In genomic region chr1:227793948-227794812, GRCh38 we compare ENCODE assay signal across 11 cellular contexts. TPM values are rescaled to one million over a fixed set of nuclear protein-coding genes. Genes with fewer than 3 reads are reported as not detected.
DNase-seq lines count a peak whose midpoint lies in the region; ATAC-seq and TF ChIP-seq lines count a peak whose summit lies in the region.
"Had no signal": no experiment of that assay in that cellular context is flagged by ENCODE, and none has a peak within 500 bp of the region (broad histone marks: within the 10 kb centered on the region; RNA-seq: fewer than 3 reads in every experiment).

No MANE protein-coding gene starts in this region.

- H3K9me3 ChIP-seq in HCT116 (ENCODE audit: control insufficient read depth in 1 of 2, insufficient read depth in 1 of 2, low read depth in 1 of 2, low read length in 2 of 2) (no peaks in the 10 kb centered on the region), testis (no peaks in the 10 kb centered on the region), Caco-2 (no peaks in the 10 kb centered on the region)

- H3K79me2 ChIP-seq in HCT116 (ENCODE audit: insufficient read depth, low read length): no peaks in the 10 kb centered on the region

- H3K4me3 ChIP-seq in HCT116 (replicated peaks in 1 of 2; ENCODE audit: low read depth in 1 of 2, low read length in 2 of 2) (no peak overlapping the region), testis (no peak overlapping the region), Caco-2 (ENCODE audit: low read depth, low read length) (no peak overlapping the region)

- intact Hi-C loops in HCT116 (cut with micrococcal nuclease) (no loop called here), testis (cut with DNase I; ENCODE audit: low total_unique reads) (no loop called here), Caco-2 (cut with micrococcal nuclease; ENCODE audit: unreplicated experiment) (no loop called here)

- H3K4me1 ChIP-seq in HCT116 (ENCODE audit: control insufficient read depth in 1 of 2, insufficient read depth in 2 of 2, low read length in 2 of 2): peaks cover 10 to 15% of the 10 kb centered on the region in 2 experiments
- peaks cover 15% of the 10 kb centered on the region for H3K4me1 ChIP-seq in testis
- 0 out of 2 replicates have a peak, but pooled peaks cover 3% of the 10 kb centered on the region for H3K4me1 ChIP-seq in Caco-2

- TF ChIP-seq POLR2A in HCT116 (IDR thresholded peaks at IDR 0.05; ENCODE audit: borderline replicate concordance, extremely low read depth, insufficient read depth, insufficient read length): no peak
- TF ChIP-seq POLR2A in testis (IDR thresholded peaks at IDR 0.05): no peak

- POLR2A ChIA-PET in HCT116 (lab: Charles Lee) (no interaction called here), Caco-2 (lab: Charles Lee) (no interaction called here)

- H3K9me3 Mint-ChIP-seq in activated T-helper 17 cell treated with anti-CD3 and anti-CD28 coated beads, Interleukin-2, amount 50 U/mL, for 72 hours: no peaks in the 10 kb centered on the region
- no peaks in the 10 kb centered on the region for H3K9me3 Mint-ChIP-seq in Caco-2 (ENCODE audit: unreplicated experiment)

- no peak overlapping the region for H2AFZ ChIP-seq in HCT116 (ENCODE audit: low read depth, low read length, poor library complexity, severe bottlenecking)

- CTCF ChIA-PET in HCT116 (lab: Charles Lee) (interaction anchor here (1.2 kb wide), 1 partner anchor 11 kb away, joined by 7 read pairs; no protein-coding TSS in a partner anchor), Caco-2 (lab: Charles Lee) (interaction anchor here (0.6 kb wide), 1 partner anchor 1801 kb away, joined by 3 read pairs; no protein-coding TSS in a partner anchor)

- H3K36me3 ChIP-seq in HCT116 (ENCODE audit: control insufficient read depth in 1 of 2, insufficient read depth in 2 of 2, low read length in 2 of 2) (no peaks in the 10 kb centered on the region), testis (ENCODE audit: low read depth, missing control alignments) (no peaks in the 10 kb centered on the region), Caco-2 (ENCODE audit: control insufficient read depth, insufficient read depth, low read length) (no peaks in the 10 kb centered on the region)

- H3K4me2 ChIP-seq in HCT116 (ENCODE audit: low read length): peak overlapping the region; percentile 61
- H3K4me2 ChIP-seq: KMS-11 had no signal

- H4K20me1 ChIP-seq in HCT116 (ENCODE audit: insufficient read depth): no peaks in the 10 kb centered on the region

- no peak overlapping the region for H3K9ac ChIP-seq in HCT116 (ENCODE audit: low read length)
- H3K9ac ChIP-seq: KMS-11 had no signal

- DNase-seq in HCT116 (ENCODE audit: low read depth, low spot score) (no peak), amniotic stem cell (lab: John Stamatoyannopoulos, UW) (peak; percentile 55), hepatic stellate cell (ENCODE audit: low spot score) (peak; percentile 80), testis (peak; percentile 72), Caco-2 (no peak), NCI-H1436 (lab: John Stamatoyannopoulos, UW) (no peak)

- no TSS peak for BruUV-seq in HCT116 (replicated peaks; lab: Mats Ljungman, UMichigan)
- BruUV-seq in Caco-2 (replicated peaks; lab: Mats Ljungman, UMichigan): no TSS peak

- 37 to 43% methylated on average over 6 to 11 of the region's 12 CpGs for WGBS in testis, 2 donors

- H3K27me3 ChIP-seq in HCT116 (ENCODE audit: insufficient read depth, low read length) (no peaks in the 10 kb centered on the region), testis (no peaks in the 10 kb centered on the region), Caco-2 (replicated peaks; ENCODE audit: control insufficient read depth, insufficient read depth, low read length) (no peaks in the 10 kb centered on the region)

- no peaks in the 10 kb centered on the region for H3K9me2 ChIP-seq in HCT116 (ENCODE audit: insufficient read depth)

- no peaks in the 10 kb centered on the region for H3K36me3 Mint-ChIP-seq in activated T-helper 17 cell treated with anti-CD3 and anti-CD28 coated beads, Interleukin-2, amount 50 U/mL, for 72 hours (ENCODE audit: low read depth)
- no peaks in the 10 kb centered on the region for H3K36me3 Mint-ChIP-seq in Caco-2 (ENCODE audit: insufficient read depth, unreplicated experiment)

- no peak overlapping the region for H3K4me3 Mint-ChIP-seq in activated T-helper 17 cell treated with anti-CD3 and anti-CD28 coated beads, Interleukin-2, amount 50 U/mL, for 72 hours
- H3K4me3 Mint-ChIP-seq in Caco-2 (ENCODE audit: unreplicated experiment): no peak overlapping the region

- H3K4me1 Mint-ChIP-seq in activated T-helper 17 cell treated with anti-CD3 and anti-CD28 coated beads, Interleukin-2, amount 50 U/mL, for 72 hours: no peaks in the 10 kb centered on the region
- H3K4me1 Mint-ChIP-seq in Caco-2 (ENCODE audit: low read depth, unreplicated experiment): no peaks in the 10 kb centered on the region

- ATAC-seq in HCT116 (peak; percentile 73), HG02763 (IDR thresholded peaks at IDR 0.05; ENCODE audit: unreplicated experiment) (no peak)
- ATAC-seq in activated T-helper 17 cell treated with anti-CD3 and anti-CD28 coated beads, Interleukin-2, amount 50 U/mL, for 72 hours (replicated peaks): no peak

- RAD21 ChIA-PET in HCT116 (lab: Charles Lee; ENCODE audit: low non-redundant PET in 1 of 2, low total read pairs in 2 of 2, uncharacterized antibody in 2 of 2, unreplicated experiment in 2 of 2): no interaction called here

- no peak for TF ChIP-seq RAD21 in HCT116 (IDR thresholded peaks at IDR 0.05; ENCODE audit: low read depth)

- no peak overlapping the region for H3K27ac Mint-ChIP-seq in activated T-helper 17 cell treated with anti-CD3 and anti-CD28 coated beads, Interleukin-2, amount 50 U/mL, for 72 hours
- H3K27ac Mint-ChIP-seq in Caco-2 (ENCODE audit: unreplicated experiment): no peak overlapping the region

- no peak for TF ChIP-seq CTCF in HCT116 (IDR thresholded peaks at IDR 0.05 in 2 of 3, conservative IDR thresholded peaks at IDR 0.05 in 1 of 3; ENCODE audit: borderline replicate concordance in 1 of 3, insufficient read depth in 1 of 3, low read depth in 2 of 3, low read length in 2 of 3)
- no peak for TF ChIP-seq CTCF in testis (IDR thresholded peaks at IDR 0.05)
- no peak for TF ChIP-seq CTCF in Caco-2 (IDR thresholded peaks at IDR 0.05; ENCODE audit: insufficient read depth in 1 of 2, low read depth in 1 of 2, low read length in 1 of 2, severe bottlenecking in 1 of 2, unreplicated experiment in 1 of 2)

- H3K27ac ChIP-seq in HCT116 (ENCODE audit: low read depth, low read length) (no peak overlapping the region; the same call in 1 of the 2 replicates), testis (no peak overlapping the region)
- H3K27ac ChIP-seq: KMS-11, VCaP had no signal

- no peaks in the 10 kb centered on the region for H3K27me3 Mint-ChIP-seq in activated T-helper 17 cell treated with anti-CD3 and anti-CD28 coated beads, Interleukin-2, amount 50 U/mL, for 72 hours
- H3K27me3 Mint-ChIP-seq in Caco-2 (ENCODE audit: insufficient read depth, unreplicated experiment): peaks cover 3% of the 10 kb centered on the region

TF ChIP-seq in HCT116, 20 proteins besides CTCF, POLR2A, EP300 and RAD21:
- peak; percentile 85 for TF ChIP-seq EGR1 (IDR thresholded peaks at IDR 0.05; ENCODE audit: low read depth)
- TF ChIP-seq POLR2AphosphoS5 (IDR thresholded peaks at IDR 0.05; ENCODE audit: low read depth, low read length): 0 out of 2 replicates have a peak, but pooled peaks have one; percentile 19
- no peak for TF ChIP-seq SP1 (IDR thresholded peaks at IDR 0.05; ENCODE audit: low read depth)

RNA-seq across cellular contexts. Expression of gene PRSS38, which starts 21.3 kb away (rescaled TPM):
- total RNA-seq in HCT116 (2021; ENCODE audit: unreplicated experiment) (not detected), testis (1 to 10 TPM; 3.4 to 9.3 TPM), Caco-2 (2022) (not detected in 2 replicates)
- polyA plus RNA-seq in HCT116 (2012): not detected in 2 replicates
- polyA plus RNA-seq in testis (ENCODE audit: insufficient read depth, low read depth, low replicate concordance): 5.4 TPM
- not detected for total RNA-seq in activated T-helper 17 cell treated with anti-CD3 and anti-CD28 coated beads, Interleukin-2, amount 50 U/mL, for 72 hours
- total RNA-seq: skeletal muscle tissue had no signal

RNA-seq across cellular contexts. Expression of gene SNAP47, which starts 58.9 kb away (rescaled TPM):
- 37.9 TPM for total RNA-seq in HCT116 (2021; ENCODE audit: unreplicated experiment)
- 30.3 and 31.9 TPM in 2 replicates for polyA plus RNA-seq in HCT116 (2012)
- total RNA-seq in testis: 10 to 100 TPM; 77.6 to 80.3 TPM
- 72.2 TPM for polyA plus RNA-seq in testis (ENCODE audit: insufficient read depth, low read depth, low replicate concordance)
- 10 to 100 TPM; 42.9 to 53.6 TPM for total RNA-seq in activated T-helper 17 cell treated with anti-CD3 and anti-CD28 coated beads, Interleukin-2, amount 50 U/mL, for 72 hours
- 29.1 and 30.3 TPM in 2 replicates for total RNA-seq in Caco-2 (2022)

RNA-seq across cellular contexts. Expression of gene JMJD4, which starts 59.1 kb away (rescaled TPM):
- total RNA-seq in HCT116 (2021; ENCODE audit: unreplicated experiment) (14.3 TPM), testis (10 to 100 TPM; 35.2 to 36.1 TPM), Caco-2 (2022) (25.3 and 27.1 TPM in 2 replicates)
- polyA plus RNA-seq in HCT116 (2012): 10.8 and 11.1 TPM in 2 replicates
- 33.8 TPM for polyA plus RNA-seq in testis (ENCODE audit: insufficient read depth, low read depth, low replicate concordance)
- total RNA-seq in activated T-helper 17 cell treated with anti-CD3 and anti-CD28 coated beads, Interleukin-2, amount 50 U/mL, for 72 hours: 10 to 100 TPM; 10.6 to 19.9 TPM

Comparison
In these comparisons a context has a peak if more than half of its experiments do, and no peak if none do; other contexts are left out.
1. DNase-seq: peak in amniotic stem cell (single experiment), hepatic stellate cell (single experiment) and testis (single experiment); none in HCT116 (single experiment), Caco-2 (0 of 2) and NCI-H1436 (single experiment).